In genomic region chr10:359093-359492, GRCh38 we compare ENCODE assay signal across 17 cellular contexts.
DNase-seq lines count a peak whose midpoint lies in the region; ATAC-seq, FAIRE-seq and TF ChIP-seq lines count a peak whose summit lies in the region.
"Had no signal": no experiment of that assay in that cellular context is flagged by ENCODE, and none has a peak within 500 bp of the region (broad histone marks: within the 10 kb centered on the region; RNA-seq: fewer than 3 reads in every experiment).

No MANE protein-coding gene starts in this region.

- intact Hi-C loops in left ventricle myocardium superior (cut with micrococcal nuclease) (no loop called here), left ventricle myocardium inferior (cut with micrococcal nuclease) (no loop called here), HepG2 (cut with micrococcal nuclease; ENCODE audit: unreplicated experiment) (no loop called here), body of pancreas (cut with DNase I) (no loop called here)

- H3K9ac ChIP-seq in HepG2 (ENCODE audit: insufficient read depth, low read depth, low read length), result no peak overlapping the region

- no peak overlapping the region for H3K4me3 ChIP-seq in left ventricle myocardium inferior
- H3K4me3 ChIP-seq in HepG2 (replicated peaks in 1 of 3; ENCODE audit: insufficient read depth in 1 of 3, low read depth in 2 of 3, low read length in 3 of 3), result no peak overlapping the region
- H3K4me3 ChIP-seq in body of pancreas, result no peak overlapping the region
- H3K4me3 ChIP-seq: MG63, SJCRH30 had no signal

- no peak overlapping the region for H2AFZ ChIP-seq in HepG2 (ENCODE audit: low read length)

- CTCF ChIA-PET in HepG2 (lab: Yijun Ruan, JAX; ENCODE audit: low intra/inter-chr PET ratio, low total read pairs), result no interaction called here

- H3K27ac ChIP-seq in left ventricle myocardium inferior (replicated peaks) (no peak overlapping the region), HepG2 (ENCODE audit: extremely low read length, insufficient read depth, low read length) (no peak overlapping the region), body of pancreas (no peak overlapping the region)
- H3K27ac ChIP-seq: RWPE1 had no signal

- POLR2A ChIA-PET in HepG2 (lab: Yijun Ruan, JAX), result no interaction called here

- no peak for FAIRE-seq in HepG2 (lab: Jason Lieb, UNC)
- FAIRE-seq: H54 had no signal

- ATAC-seq in left ventricle myocardium superior (peak; percentile 41), HepG2 (no peak), GM19324 (IDR thresholded peaks at IDR 0.05; ENCODE audit: low FRiP score, unreplicated experiment) (no peak), body of pancreas (no peak), GM21515 (IDR thresholded peaks at IDR 0.05; ENCODE audit: unreplicated experiment) (no peak)

- TF ChIP-seq CTCF in left ventricle myocardium inferior (IDR thresholded peaks at IDR 0.05; ENCODE audit: borderline replicate concordance) (no peak), HepG2 (CRISPR knock-in tag; IDR thresholded peaks at IDR 0.05) (no peak), body of pancreas (IDR thresholded peaks at IDR 0.05) (no peak)

- TF ChIP-seq RAD21 in HepG2 (CRISPR knock-in tag; IDR thresholded peaks at IDR 0.05), result no peak

- DNase-seq in left ventricle myocardium superior (no peak), left ventricle myocardium inferior (no peak), cerebellar cortex (ENCODE audit: low spot score) (peak; percentile 24), middle frontal gyrus (ENCODE audit: extremely low spot score, low spot score) (peak; percentile 65), HepG2 (ENCODE audit: low spot score) (no peak), body of pancreas (no peak)
- DNase-seq: DMS 273 treated with DMSO at 0.1 percent for 48 hours, Karpas-422, MG63, NCI-H1092 treated with DMSO at 0.1 percent for 48 hours, NCI-H1694, NCI-H748 treated with DMSO at 0.1 percent for 48 hours, SJCRH30 had no signal

- no TSS peak for BruUV-seq in HepG2 (replicated peaks; lab: Mats Ljungman, UMichigan)

- H3K4me1 ChIP-seq in left ventricle myocardium inferior, result no peaks in the 10 kb centered on the region
- H3K4me1 ChIP-seq in HepG2 (ENCODE audit: insufficient read depth, low read length), result peaks cover 13% of the 10 kb centered on the region; the same call in 1 of the 2 replicates
- no peaks in the 10 kb centered on the region for H3K4me1 ChIP-seq in body of pancreas

- H3K79me2 ChIP-seq in HepG2 (ENCODE audit: insufficient read depth, low read length), result no peaks in the 10 kb centered on the region

- WGBS in HepG2 (ENCODE audit: low lambda C conversion rate), result 97% methylated on average over 10 of the region's 18 CpGs
- whole genome bisulfite sequencing in body of pancreas, 2 donors, result 91 to 97% methylated on average over 8 to 18 of the region's 18 CpGs

- H3K36me3 ChIP-seq in left ventricle myocardium inferior (peaks cover 92% of the 10 kb centered on the region), HepG2 (replicated peaks in 1 of 2; ENCODE audit: control insufficient read depth in 1 of 2, insufficient read depth in 2 of 2, low read length in 2 of 2) (peaks cover 0 to 1% of the 10 kb centered on the region in 2 experiments; a peak in 2 of 5 replicates), body of pancreas (replicated peaks in 1 of 2; ENCODE audit: insufficient read depth in 1 of 2, low read depth in 2 of 2) (peaks cover 0 to 9% of the 10 kb centered on the region in 2 donors)
- H3K36me3 ChIP-seq: SJCRH30 had no signal

- H4K20me1 ChIP-seq in HepG2 (ENCODE audit: insufficient read depth, low read length), result no peaks in the 10 kb centered on the region

- TF ChIP-seq EP300 in HepG2 (IDR thresholded peaks at IDR 0.05; ENCODE audit: low read depth in 2 of 2, low read length in 2 of 2) (no peak), HepG2 (CRISPR knock-in tag; IDR thresholded peaks at IDR 0.05; ENCODE audit: borderline replicate concordance) (no peak)

- no peak overlapping the region for H3K4me2 ChIP-seq in HepG2 (ENCODE audit: low read depth, low read length)

- H3K27me3 ChIP-seq in left ventricle myocardium inferior (ENCODE audit: low read depth) (no peaks in the 10 kb centered on the region), HepG2 (ENCODE audit: control insufficient read depth in 1 of 2, insufficient read depth in 2 of 2, low read length in 2 of 2) (no peaks in the 10 kb centered on the region), body of pancreas (no peaks in the 10 kb centered on the region)
- H3K27me3 ChIP-seq: MG63, SJCRH30 had no signal

- in situ Hi-C loops in HepG2 (cut with HindIII; ENCODE audit: extremely low pct_ligation_motif_present, low pct_unique_long_range_greater_than_20kb), result no loop called here

- no peaks in the 10 kb centered on the region for H3K9me3 ChIP-seq in left ventricle myocardium inferior (replicated peaks)
- no peaks in the 10 kb centered on the region for H3K9me3 ChIP-seq in HepG2 (ENCODE audit: low read length)
- no peaks in the 10 kb centered on the region for H3K9me3 ChIP-seq in body of pancreas
- H3K9me3 ChIP-seq: MG63, SJCRH30 had no signal

- TF ChIP-seq POLR2A in HepG2 (IDR thresholded peaks at IDR 0.05; ENCODE audit: insufficient read depth in 1 of 2, low read depth in 2 of 2, low read length in 2 of 2) (no peak), body of pancreas (IDR thresholded peaks at IDR 0.05) (no peak)

TF ChIP-seq in HepG2, 621 proteins besides CTCF, POLR2A, EP300 and RAD21:
- no peak for TF ChIP-seq ELF3 (CRISPR knock-in tag; IDR thresholded peaks at IDR 0.05)
- no peak for TF ChIP-seq KAT8 (CRISPR knock-in tag; IDR thresholded peaks at IDR 0.05)
- no peak for TF ChIP-seq FOXK1 (CRISPR knock-in tag; IDR thresholded peaks at IDR 0.05; ENCODE audit: borderline replicate concordance, low read depth)
TF ChIP-seq in HepG2: peak in this region for 0.

Comparison
In these comparisons a context has a peak if more than half of its experiments do, and no peak if none do; other contexts are left out.
1. DNase-seq: peak in cerebellar cortex (single experiment) and middle frontal gyrus (single experiment); none in left ventricle myocardium superior (single experiment), left ventricle myocardium inferior (single experiment), HepG2 (single experiment) and body of pancreas (0 of 4).